In genomic region chr19:43524922-43525835, GRCh38 we compare ENCODE assay signal across 1 cellular context.
A peak's percentile ranks its signal among the peaks of the same experiment; 100 is the strongest.
TF ChIP-seq lines count a peak whose summit lies in the region.

No MANE protein-coding gene starts in this region.

TF ChIP-seq in GM12878, 131 proteins besides CTCF, POLR2A, EP300 and RAD21 (continues in another document):
- TF ChIP-seq SREBF1 (IDR thresholded peaks at IDR 0.05; ENCODE audit: low read length) (no peak), BHLHE40 (IDR thresholded peaks at IDR 0.05; ENCODE audit: borderline replicate concordance in 1 of 2, low read depth in 2 of 2, low read length in 1 of 2) (peak in 1 of 2 experiments; percentile 17; a peak in 1 of 4 replicates), ZSCAN29 (IDR thresholded peaks at IDR 0.05) (no peak), ZBTB40 (IDR thresholded peaks at IDR 0.05; ENCODE audit: borderline replicate concordance) (peak; percentile 94), CBFB (IDR thresholded peaks at IDR 0.05; ENCODE audit: low read depth) (no peak), TCF7 (IDR thresholded peaks at IDR 0.05; ENCODE audit: borderline replicate concordance) (no peak), RBBP5 (conservative IDR thresholded peaks at IDR 0.05) (no peak), RELA (IDR thresholded peaks at IDR 0.05; ENCODE audit: borderline replicate concordance, partially characterized antibody) (no peak), USF2 (IDR thresholded peaks at IDR 0.05; ENCODE audit: borderline replicate concordance, low read depth, low read length) (no peak; the same call in 1 of the 2 replicates), SMAD1 (IDR thresholded peaks at IDR 0.05; ENCODE audit: low read depth, partially characterized antibody) (no peak), ZNF217 (IDR thresholded peaks at IDR 0.05) (no peak), WRNIP1 (IDR thresholded peaks at IDR 0.05; ENCODE audit: borderline replicate concordance, low read depth, low read length) (peak; percentile 100), EZH2 (IDR thresholded peaks at IDR 0.05; ENCODE audit: borderline replicate concordance, control insufficient read depth, low read depth, low read length) (no peak), BCLAF1 (IDR thresholded peaks at IDR 0.05) (no peak), CBX5 (IDR thresholded peaks at IDR 0.05; ENCODE audit: low read depth) (no peak), SUPT20H (IDR thresholded peaks at IDR 0.05; ENCODE audit: borderline replicate concordance, control insufficient read depth, low read depth, low read length) (no peak), GATAD2B (conservative IDR thresholded peaks at IDR 0.05; ENCODE audit: low read depth) (0 out of 2 replicates have a peak, but pooled peaks have one; percentile 45), CEBPZ (IDR thresholded peaks at IDR 0.05; ENCODE audit: low read depth, low read length) (no peak), HCFC1 (IDR thresholded peaks at IDR 0.05; ENCODE audit: low read length) (no peak), ELK1 (IDR thresholded peaks at IDR 0.05; ENCODE audit: low read depth, low read length) (no peak), SKIL (IDR thresholded peaks at IDR 0.05; ENCODE audit: low read depth, poor library complexity, severe bottlenecking) (no peak), RELB (IDR thresholded peaks at IDR 0.05; ENCODE audit: low read depth) (peak; percentile 80), PAX5 (IDR thresholded peaks at IDR 0.05; ENCODE audit: borderline replicate concordance, low read depth, low read length) (peak; percentile 55; the same call in 1 of the 2 replicates), NR2F1 (conservative IDR thresholded peaks at IDR 0.05) (no peak), NFIC (IDR thresholded peaks at IDR 0.05; ENCODE audit: low read depth, low read length) (no peak), BRCA1 (IDR thresholded peaks at IDR 0.05; ENCODE audit: low read depth, low read length) (no peak), FOS (IDR thresholded peaks at IDR 0.05; ENCODE audit: borderline replicate concordance, extremely low read depth, insufficient read length) (no peak), CUX1 (IDR thresholded peaks at IDR 0.05; ENCODE audit: insufficient replicate concordance, low read depth, low read length) (no peak), ATF7 (IDR thresholded peaks at IDR 0.05; ENCODE audit: low read depth) (no peak), BACH1 (IDR thresholded peaks at IDR 0.05; ENCODE audit: borderline replicate concordance) (no peak), TCF3 (IDR thresholded peaks at IDR 0.05; ENCODE audit: borderline replicate concordance, insufficient read depth, low read depth, low read length) (no peak), KAT2A (conservative IDR thresholded peaks at IDR 0.05; ENCODE audit: control insufficient read depth, low read depth, low read length) (no peak), ZBED1 (IDR thresholded peaks at IDR 0.05; ENCODE audit: borderline replicate concordance) (no peak), PKNOX1 (IDR thresholded peaks at IDR 0.05) (peak; percentile 35; the same call in 1 of the 2 replicates)
